9 cellular contexts compared by ENCODE assay signal in the genomic region with DNA sequence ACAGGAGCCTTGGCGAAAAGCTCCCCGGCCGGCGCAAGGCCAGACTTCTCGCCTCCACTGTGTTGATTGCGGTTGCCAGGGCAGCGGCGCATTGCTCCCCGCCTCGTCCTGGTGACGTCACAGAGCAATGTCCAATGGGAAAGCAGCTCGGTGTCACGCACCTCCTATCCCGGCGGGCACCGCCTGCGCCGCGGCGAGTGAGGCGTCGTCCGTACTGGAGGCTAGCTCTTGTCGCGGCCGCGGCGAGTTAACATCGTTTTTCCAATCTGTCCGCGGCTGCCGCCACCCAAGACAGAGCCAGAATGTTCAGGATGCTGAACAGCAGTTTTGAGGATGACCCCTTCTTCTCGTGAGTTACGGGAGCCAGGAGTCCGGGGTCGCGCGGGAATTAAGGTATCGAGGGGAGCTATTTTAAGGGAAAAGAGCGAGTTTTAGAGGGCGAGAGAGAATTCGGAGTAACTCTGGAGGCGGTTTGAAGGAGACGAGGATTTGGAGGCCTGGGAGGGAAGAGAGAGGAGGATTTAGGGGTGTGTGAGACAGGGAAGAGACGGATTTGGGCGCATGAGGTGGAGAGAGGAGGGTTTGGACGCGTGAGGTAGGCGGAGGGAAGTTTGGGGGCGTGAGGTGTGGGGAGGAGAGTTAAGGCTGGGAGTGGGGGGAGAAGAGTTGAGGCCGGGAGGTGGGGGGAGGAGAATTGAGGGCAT. TPM values are rescaled to one million over a fixed set of nuclear protein-coding genes. Genes with fewer than 3 reads are reported as not detected.
DNase-seq lines count a peak whose midpoint lies in the region; ATAC-seq lines count a peak whose summit lies in the region.
"Had no signal": no experiment of that assay in that cellular context is flagged by ENCODE, and none has a peak within 500 bp of the region (broad histone marks: within the 10 kb centered on the region; RNA-seq: fewer than 3 reads in every experiment).

A gene with protein sequence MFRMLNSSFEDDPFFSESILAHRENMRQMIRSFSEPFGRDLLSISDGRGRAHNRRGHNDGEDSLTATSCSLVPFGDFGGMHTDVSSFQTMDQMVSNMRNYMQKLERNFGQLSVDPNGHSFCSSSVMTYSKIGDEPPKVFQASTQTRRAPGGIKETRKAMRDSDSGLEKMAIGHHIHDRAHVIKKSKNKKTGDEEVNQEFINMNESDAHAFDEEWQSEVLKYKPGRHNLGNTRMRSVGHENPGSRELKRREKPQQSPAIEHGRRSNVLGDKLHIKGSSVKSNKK (plus strand): TSS at position 196 of the 704 bp plus-strand sequence. CDS start 107 bp downstream, at position 303.

- peak; percentile 100 for ATAC-seq in GM18873 (IDR thresholded peaks at IDR 0.05; ENCODE audit: low FRiP score, unreplicated experiment)
- peak; percentile 99 for ATAC-seq in HG03159 (IDR thresholded peaks at IDR 0.05; ENCODE audit: unreplicated experiment)

- peaks cover 9% of the 10 kb centered on the region for H3K4me1 Mint-ChIP-seq in dendritic cell treated with granulocyte-macrophage colony-stimulating factor and Interleukin-4, amounts not matched to agents 40 ng/mL and 50 ng/mL, for 4 days (ENCODE audit: low read depth)

- peak; percentile 91 for DNase-seq in A172 (ENCODE audit: low spot score)
- peak; percentile 94 to 98 for DNase-seq in NCI-H446 (lab: John Stamatoyannopoulos, UW)
- DNase-seq in activated CD4-positive, alpha-beta T cell treated with anti-CD3 and anti-CD28 coated beads, Interleukin-2, amount 50 U/mL, for 48 hours, result peak; percentile 82 to 85
- DNase-seq in stimulated activated CD4-positive, alpha-beta T cell treated with anti-CD3 and anti-CD28 coated beads, Interleukin-15, amount 100 ng/mL, for 24 hours, result peak; percentile 92
- DNase-seq: DND-41 had no signal

- H3K36me3 Mint-ChIP-seq in dendritic cell treated with granulocyte-macrophage colony-stimulating factor and Interleukin-4, amounts not matched to agents 40 ng/mL and 50 ng/mL, for 4 days (ENCODE audit: low read depth), result peaks cover 5% of the 10 kb centered on the region

- H3K27ac Mint-ChIP-seq in dendritic cell treated with granulocyte-macrophage colony-stimulating factor and Interleukin-4, amounts not matched to agents 40 ng/mL and 50 ng/mL, for 4 days, result peak within 1 kb of the TSS; percentile 72

- H3K27me3 ChIP-seq in layer of hippocampus (ENCODE audit: control insufficient read depth, insufficient read depth, low read length), result no peaks in the 10 kb centered on the region

- peak within 1 kb of the TSS; percentile 35 for H3K27ac ChIP-seq in layer of hippocampus (ENCODE audit: low read depth, low read length)

- peaks cover 37% of the 10 kb centered on the region for H3K27me3 Mint-ChIP-seq in dendritic cell treated with granulocyte-macrophage colony-stimulating factor and Interleukin-4, amounts not matched to agents 40 ng/mL and 50 ng/mL, for 4 days

- H3K4me3 Mint-ChIP-seq in dendritic cell treated with granulocyte-macrophage colony-stimulating factor and Interleukin-4, amounts not matched to agents 40 ng/mL and 50 ng/mL, for 4 days, result peak within 1 kb of the TSS; percentile 73

- peaks cover 9% of the 10 kb centered on the region for H3K9me3 Mint-ChIP-seq in dendritic cell treated with granulocyte-macrophage colony-stimulating factor and Interleukin-4, amounts not matched to agents 40 ng/mL and 50 ng/mL, for 4 days

- intact Hi-C loops in dendritic cell treated with granulocyte-macrophage colony-stimulating factor and Interleukin-4, amounts not matched to agents 40 ng/mL and 50 ng/mL, for 4 days (cut with micrococcal nuclease), result no loop called here

RNA-seq across cellular contexts. Expression of the gene that starts here (rescaled TPM):
- total RNA-seq in A172 (2014; rRNA removed; shearing (Covaris generic)), result 28.8 and 29.7 TPM in 2 replicates

Comparison
In these comparisons a context has a peak if more than half of its experiments do, and no peak if none do; other contexts are left out.
1. Peak in every context shown above with its lines: DNase-seq, ATAC-seq and H3K27ac ChIP-seq.